ENCODE assay signal across 8 cellular contexts in genomic region chr4:56757270-56757746, GRCh38.
DNase-seq lines count a peak whose midpoint lies in the region; ATAC-seq, FAIRE-seq and TF ChIP-seq lines count a peak whose summit lies in the region.

No MANE protein-coding gene starts in this region.

- no peaks in the 10 kb centered on the region for H3K9me3 Mint-ChIP-seq in natural killer cell treated with Interleukin-12 subunit alpha and Interleukin-12 subunit beta and Interleukin-15 and Interleukin-18, amount 100 ng/mL, for 72 hours

- H3K27ac Mint-ChIP-seq in natural killer cell treated with Interleukin-12 subunit alpha and Interleukin-12 subunit beta and Interleukin-15 and Interleukin-18, amount 100 ng/mL, for 72 hours: peak overlapping the region; percentile 91 to 93

- H3K36me3 ChIP-seq in bronchial epithelial cell (ENCODE audit: control insufficient read depth, insufficient read depth, low read length): no peaks in the 10 kb centered on the region

- H3K4me3 ChIP-seq in bronchial epithelial cell (ENCODE audit: low read depth, low read length): no peak overlapping the region

- peak; percentile 29 for ATAC-seq in GM19025 (IDR thresholded peaks at IDR 0.05; ENCODE audit: low read depth, unreplicated experiment)
- ATAC-seq in HG02884 (IDR thresholded peaks at IDR 0.05; ENCODE audit: unreplicated experiment): peak; percentile 38
- peak; percentile 59 to 67 for ATAC-seq in natural killer cell treated with Interleukin-12 subunit alpha and Interleukin-12 subunit beta and Interleukin-15 and Interleukin-18, amount 100 ng/mL, for 72 hours

- H3K4me1 Mint-ChIP-seq in natural killer cell treated with Interleukin-12 subunit alpha and Interleukin-12 subunit beta and Interleukin-15 and Interleukin-18, amount 100 ng/mL, for 72 hours (ENCODE audit: low read depth in 2 of 2): peaks cover 35 to 48% of the 10 kb centered on the region in 2 donors

- H3K36me3 Mint-ChIP-seq in natural killer cell treated with Interleukin-12 subunit alpha and Interleukin-12 subunit beta and Interleukin-15 and Interleukin-18, amount 100 ng/mL, for 72 hours: no peaks in the 10 kb centered on the region

- no peaks in the 10 kb centered on the region for H3K27me3 Mint-ChIP-seq in natural killer cell treated with Interleukin-12 subunit alpha and Interleukin-12 subunit beta and Interleukin-15 and Interleukin-18, amount 100 ng/mL, for 72 hours

- H3K27me3 ChIP-seq in bronchial epithelial cell (ENCODE audit: control insufficient read depth, insufficient read depth, low read length): no peaks in the 10 kb centered on the region

- peak overlapping the region; percentile 82 for H3K4me3 Mint-ChIP-seq in natural killer cell treated with Interleukin-12 subunit alpha and Interleukin-12 subunit beta and Interleukin-15 and Interleukin-18, amount 100 ng/mL, for 72 hours

- FAIRE-seq in bronchial epithelial cell (lab: Jason Lieb, UNC): no peak

- TF ChIP-seq CTCF in bronchial epithelial cell (IDR thresholded peaks at IDR 0.05; ENCODE audit: insufficient read depth, low read length, severe bottlenecking): no peak
- TF ChIP-seq CTCF in GM10266 (IDR thresholded peaks at IDR 0.05; ENCODE audit: control insufficient read depth, insufficient read depth, low read depth, missing control alignments): no peak

- peak; percentile 23 for DNase-seq in RKO (ENCODE audit: low spot score)
- peak; percentile 74 for DNase-seq in bronchial epithelial cell (ENCODE audit: low read depth)
- DNase-seq in natural killer cell treated with Interleukin-12 subunit alpha and Interleukin-12 subunit beta and Interleukin-15 and Interleukin-18, amount 100 ng/mL, for 72 hours (ENCODE audit: low spot score): no peak
- DNase-seq in GM10266 (ENCODE audit: extremely low spot score): no peak
- no peak for DNase-seq in NCI-H2029 (lab: John Stamatoyannopoulos, UW)
- no peak for DNase-seq in stimulated activated CD4-positive, alpha-beta T cell treated with anti-CD3 and anti-CD28 coated beads, Interleukin-15, amount 100 ng/mL, for 24 hours

Comparison
In these comparisons a context has a peak if more than half of its experiments do, and no peak if none do; other contexts are left out.
1. DNase-seq: peak in RKO (single experiment) and bronchial epithelial cell (single experiment); none in natural killer cell treated with Interleukin-12 subunit alpha and Interleukin-12 subunit beta and Interleukin-15 and Interleukin-18, amount 100 ng/mL, for 72 hours (single experiment), GM10266 (single experiment), NCI-H2029 (single experiment) and stimulated activated CD4-positive, alpha-beta T cell treated with anti-CD3 and anti-CD28 coated beads, Interleukin-15, amount 100 ng/mL, for 24 hours (single experiment).
2. Peak in every context shown above with its lines, with median percentiles within 50 percentile points of each other: ATAC-seq.